In the genomic region with DNA sequence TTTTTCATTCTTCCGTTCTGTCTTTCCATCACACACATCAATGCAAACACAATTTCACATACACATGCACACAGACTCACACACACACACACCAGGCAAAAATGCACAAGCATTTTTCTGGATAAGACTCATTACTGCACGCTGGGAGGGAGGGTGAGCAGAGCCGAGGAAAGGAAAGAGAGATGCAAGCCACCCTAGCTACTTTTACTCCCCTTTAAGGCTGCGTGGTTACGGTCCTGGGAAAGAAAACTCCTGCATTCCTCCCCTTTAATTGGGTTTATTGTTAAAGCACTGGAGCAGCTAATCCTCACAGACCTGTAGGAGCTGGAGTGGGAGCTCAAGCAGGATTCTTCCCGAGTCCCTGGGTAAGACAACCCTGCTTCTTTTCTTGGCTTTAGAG, we compare ENCODE assay signal across 11 cellular contexts. TPM values are rescaled to one million over a fixed set of nuclear protein-coding genes. Genes with fewer than 3 reads are reported as not detected.
DNase-seq lines count a peak whose midpoint lies in the region; ATAC-seq lines count a peak whose summit lies in the region.
"Had no signal": no experiment of that assay in that cellular context is flagged by ENCODE, and none has a peak within 500 bp of the region (broad histone marks: within the 10 kb centered on the region; RNA-seq: fewer than 3 reads in every experiment).

A gene (plus strand): TSS at position 307 of the 400 bp plus-strand sequence. CDS start 11,270 bp downstream, outside the sequence.

- no peak for ATAC-seq in HG03039 (IDR thresholded peaks at IDR 0.05; ENCODE audit: unreplicated experiment)
- no peak for ATAC-seq in HG03139 (IDR thresholded peaks at IDR 0.05; ENCODE audit: unreplicated experiment)
- ATAC-seq: activated naive CD8-positive, alpha-beta T cell treated with anti-CD3 and anti-CD28 coated beads, Interleukin-2, amount 50 U/mL, for 24 hours had no signal

- DNase-seq in AG08395 (ENCODE audit: low spot score) = peak; percentile 75
- DNase-seq in cerebellum (ENCODE audit: low spot score) = peak; percentile 62
- DNase-seq in medulla oblongata (ENCODE audit: extremely low spot score) = peak; percentile 13
- no peak for DNase-seq in activated gamma-delta T cell (lab: John Stamatoyannopoulos, UW)
- DNase-seq in activated CD4-positive, CD25-positive, alpha-beta regulatory T cell treated with anti-CD3 and anti-CD28 coated beads, Interleukin-2, amount 50 U/mL, for 72 hours = no peak
- DNase-seq: activated naive CD8-positive, alpha-beta T cell treated with anti-CD3 and anti-CD28 coated beads, Interleukin-2, amount 50 U/mL, for 24 hours; stimulated activated CD4-positive, alpha-beta T cell treated with anti-CD3 and anti-CD28 coated beads, Interleukin-4, amount 100 ng/mL, for 1 hour had no signal

- no peak within 1 kb of the TSS for H3K27ac ChIP-seq in HUES64 (ENCODE audit: low read depth, low read length)

- WGBS in HUES64 = 49% methylated on average over 2 of the region's 6 CpGs

- no peaks in the 10 kb centered on the region for H3K9me3 ChIP-seq in HUES64 (ENCODE audit: insufficient read depth, low read depth, low read length)

- peak within 1 kb of the TSS; percentile 50 for H3K4me3 ChIP-seq in HUES64 (ENCODE audit: low read length)

- H3K9ac ChIP-seq in HUES64 (ENCODE audit: low read depth, low read length) = peak within 1 kb of the TSS; percentile 25; the same call in 1 of the 2 replicates

- no peaks in the 10 kb centered on the region for H3K36me3 ChIP-seq in HUES64 (ENCODE audit: insufficient read depth, low read length)

- H3K27me3 ChIP-seq in HUES64 (ENCODE audit: insufficient read depth, low read length) = peaks cover 32% of the 10 kb centered on the region

- H3K4me1 ChIP-seq in HUES64 (ENCODE audit: insufficient read depth, low read length) = peaks cover 11% of the 10 kb centered on the region

RNA-seq across cellular contexts. Expression of the gene that starts here (rescaled TPM):
- polyA plus RNA-seq in HUES64 (2013, experiment 1 of 2) = 0.70 TPM
- polyA plus RNA-seq in HUES64 (2013, experiment 2 of 2) = 1.6 TPM
- total RNA-seq in cerebellum = 1.8 TPM
- total RNA-seq: T-helper 1 cell treated with Interleukin-12 subunit alpha and Interleukin-12 subunit beta and Interleukin-4 antibody, amounts not matched to agents 30 ng/mL and 1 ng/mL, for 36 hours had no signal

Comparison
In these comparisons a context has a peak if more than half of its experiments do, and no peak if none do; other contexts are left out.
1. DNase-seq: peak in AG08395 (single experiment), cerebellum (single experiment) and medulla oblongata (single experiment); none in activated gamma-delta T cell (single experiment) and activated CD4-positive, CD25-positive, alpha-beta regulatory T cell treated with anti-CD3 and anti-CD28 coated beads, Interleukin-2, amount 50 U/mL, for 72 hours (single experiment).